Comparison of ENCODE assay signal across 13 cellular contexts in genomic region chr5:151022511-151023018, GRCh38. TPM values are rescaled to one million over a fixed set of nuclear protein-coding genes. Genes with fewer than 3 reads are reported as not detected.
A peak's percentile ranks its signal among the peaks of the same experiment; 100 is the strongest.
DNase-seq lines count a peak whose midpoint lies in the region; ATAC-seq and TF ChIP-seq lines count a peak whose summit lies in the region.
"Had no signal": no experiment of that assay in that cellular context is flagged by ENCODE, and none has a peak within 500 bp of the region (broad histone marks: within the 10 kb centered on the region; RNA-seq: fewer than 3 reads in every experiment).

No MANE protein-coding gene starts in this region.

- H4K20me1 ChIP-seq in BLaER1 treated with 17β-estradiol and CSF1 and Interleukin-3, amounts not matched to agents 10 nM and 100 nM, result peaks cover 0 to 65% (median 10%) of the 10 kb centered on the region in 11 experiments; a peak in 10 of 22 replicates
- no peaks in the 10 kb centered on the region for H4K20me1 ChIP-seq in hepatocyte (ENCODE audit: insufficient read depth, poor library complexity, severe bottlenecking)

- 50% methylated on average over 7 of the region's 7 CpGs for WGBS in right cardiac atrium
- 79% methylated on average over 7 of the region's 7 CpGs for WGBS in prostate gland
- 89% methylated on average over 7 of the region's 7 CpGs for WGBS in hepatocyte (ENCODE audit: low lambda C conversion rate, missing lambda C conversion rate)

- no peak for TF ChIP-seq POLR2A in prostate gland (IDR thresholded peaks at IDR 0.05)

- no peaks in the 10 kb centered on the region for H3K79me2 ChIP-seq in hepatocyte

- H3K4me3 ChIP-seq in BLaER1 treated with 17β-estradiol and CSF1 and Interleukin-3, amounts not matched to agents 10 nM and 100 nM, result no peak overlapping the region
- H3K4me3 ChIP-seq in ascending aorta (peak overlapping the region; percentile 76 to 87), right cardiac atrium (ENCODE audit: low read length) (peak overlapping the region; percentile 68), prostate gland (peak overlapping the region; percentile 6 to 69), hepatocyte (no peak overlapping the region)

- H3K4me2 ChIP-seq in BLaER1 treated with 17β-estradiol and CSF1 and Interleukin-3, amounts not matched to agents 10 nM and 100 nM, result peak overlapping the region in 7 of 11 experiments; percentile 96 to 99 (median 99); a peak in 9 of 22 replicates
- no peak overlapping the region for H3K4me2 ChIP-seq in hepatocyte

- H3K27me3 ChIP-seq in BLaER1 treated with 17β-estradiol and CSF1 and Interleukin-3, amounts not matched to agents 10 nM and 100 nM, result peaks cover 0 to 26% (median 15%) of the 10 kb centered on the region in 11 experiments; a peak in 15 of 22 replicates
- no peaks in the 10 kb centered on the region for H3K27me3 ChIP-seq in ascending aorta
- no peaks in the 10 kb centered on the region for H3K27me3 ChIP-seq in right cardiac atrium (ENCODE audit: control insufficient read depth, insufficient read depth)
- H3K27me3 ChIP-seq in prostate gland (replicated peaks; ENCODE audit: insufficient read depth), result no peaks in the 10 kb centered on the region
- no peaks in the 10 kb centered on the region for H3K27me3 ChIP-seq in hepatocyte

- no peaks in the 10 kb centered on the region for H3K9me2 ChIP-seq in hepatocyte (replicated peaks; ENCODE audit: insufficient read depth)

- H3K9me3 ChIP-seq in BLaER1 treated with 17β-estradiol and CSF1 and Interleukin-3, amounts not matched to agents 10 nM and 100 nM (replicated peaks in 1 of 11), result no peaks in the 10 kb centered on the region
- no peaks in the 10 kb centered on the region for H3K9me3 ChIP-seq in ascending aorta
- H3K9me3 ChIP-seq in right cardiac atrium (ENCODE audit: control insufficient read depth, low read length), result no peaks in the 10 kb centered on the region
- no peaks in the 10 kb centered on the region for H3K9me3 ChIP-seq in prostate gland
- no peaks in the 10 kb centered on the region for H3K9me3 ChIP-seq in hepatocyte (ENCODE audit: low read depth)

- H3K27ac ChIP-seq in BLaER1 treated with 17β-estradiol and CSF1 and Interleukin-3, amounts not matched to agents 10 nM and 100 nM, result no peak overlapping the region
- H3K27ac ChIP-seq in ascending aorta (peak overlapping the region; percentile 91 to 93), right cardiac atrium (ENCODE audit: low read length) (peak overlapping the region; percentile 93), prostate gland (peak overlapping the region; percentile 84 to 86), hepatocyte (no peak overlapping the region)

- TF ChIP-seq CTCF in ascending aorta (IDR thresholded peaks at IDR 0.05), result no peak
- TF ChIP-seq CTCF in prostate gland (IDR thresholded peaks at IDR 0.05), result no peak
- no peak for TF ChIP-seq CTCF in hepatocyte (IDR thresholded peaks at IDR 0.05; ENCODE audit: poor library complexity)

- intact Hi-C loops in ascending aorta (cut with DNase I), result loop anchor here (5.0 kb wide), 2 partner anchors 60 to 240 kb away; partner anchors contain the start of gene TNIP1
- intact Hi-C loops in right cardiac atrium (cut with DNase I), result no loop called here
- intact Hi-C loops in prostate gland (cut with DNase I), result loop anchor here (2.0 kb wide), 1 partner anchor 16 kb away; no protein-coding TSS in a partner anchor

- peaks cover 12 to 38% (median 25%) of the 10 kb centered on the region in 11 experiments; a peak in 21 of 22 replicates for H3K36me3 ChIP-seq in BLaER1 treated with 17β-estradiol and CSF1 and Interleukin-3, amounts not matched to agents 10 nM and 100 nM
- peaks cover 22 to 23% of the 10 kb centered on the region in 2 donors for H3K36me3 ChIP-seq in ascending aorta
- no peaks in the 10 kb centered on the region for H3K36me3 ChIP-seq in prostate gland
- no peaks in the 10 kb centered on the region for H3K36me3 ChIP-seq in hepatocyte (replicated peaks; ENCODE audit: insufficient read depth, low read depth)

- peak in 1 of 2 donors; percentile 88 for DNase-seq in ascending aorta (ENCODE audit: low spot score in 2 of 2)
- peak in 2 of 3 donors; percentile 48 to 65 for DNase-seq in right cardiac atrium
- no peak for DNase-seq in prostate gland (ENCODE audit: low spot score)
- DNase-seq in hepatocyte (ENCODE audit: low spot score), result no peak
- DNase-seq in NCI-H2196 (lab: John Stamatoyannopoulos, UW; ENCODE audit: unreplicated experiment), result no peak
- no peak for DNase-seq in NCI-H1694 treated with DMSO at 0.1 percent for 48 hours (lab: John Stamatoyannopoulos, UW)
- DNase-seq in NCI-H1092 treated with DMSO at 0.1 percent for 48 hours (lab: John Stamatoyannopoulos, UW), result no peak
- DNase-seq: activated CD8-positive, alpha-beta T cell treated with anti-CD3 and anti-CD28 coated beads for 36 hours; CD4-positive, CD25-positive, alpha-beta regulatory T cell; NCI-H2029 treated with DMSO at 0.1 percent for 48 hours; SIG-M5; stimulated activated CD4-positive, alpha-beta T cell treated with anti-CD3 and anti-CD28 coated beads, Interleukin-4, amount 100 ng/mL, for 4 hours had no signal

- peak; percentile 1 to 49 for ATAC-seq in right cardiac atrium
- ATAC-seq: activated CD8-positive, alpha-beta T cell treated with anti-CD3 and anti-CD28 coated beads for 36 hours had no signal

- peaks cover 25 to 93% (median 38%) of the 10 kb centered on the region in 10 experiments for H3K4me1 ChIP-seq in BLaER1 treated with 17β-estradiol and CSF1 and Interleukin-3, amounts not matched to agents 10 nM and 100 nM
- peaks cover 26 to 41% of the 10 kb centered on the region in 2 donors for H3K4me1 ChIP-seq in ascending aorta
- peaks cover 31% of the 10 kb centered on the region for H3K4me1 ChIP-seq in right cardiac atrium (ENCODE audit: control insufficient read depth, insufficient read depth, low read length)
- H3K4me1 ChIP-seq in prostate gland (replicated peaks), result peaks cover 16% of the 10 kb centered on the region
- no peaks in the 10 kb centered on the region for H3K4me1 ChIP-seq in hepatocyte (ENCODE audit: insufficient read depth)

- H3K9ac ChIP-seq in BLaER1 treated with 17β-estradiol and CSF1 and Interleukin-3, amounts not matched to agents 10 nM and 100 nM, result no peak overlapping the region

- H2AFZ ChIP-seq in hepatocyte, result no peak overlapping the region

RNA-seq across cellular contexts. Expression of gene GPX3, which starts 2.2 kb away (rescaled TPM):
- total RNA-seq in ascending aorta (2,056 TPM), right cardiac atrium (1,000 to 10,000 TPM; 1,359 to 2,012 (median 1,429) TPM), prostate gland (100 to 1,000 TPM; 195 to 270 TPM), hepatocyte (40.9 and 58.6 TPM in 2 replicates)
- polyA plus RNA-seq in right cardiac atrium (1,982 TPM), hepatocyte (66.2 and 69.9 TPM in 2 replicates)
- total RNA-seq: activated CD8-positive, alpha-beta T cell treated with anti-CD3 and anti-CD28 coated beads for 36 hours had no signal

RNA-seq across cellular contexts. Expression of gene TNIP1, which starts 58.3 kb away (rescaled TPM):
- 54.6 TPM for total RNA-seq in ascending aorta
- 10 to 100 TPM; 77.0 to 98.2 (median 86.1) TPM for total RNA-seq in right cardiac atrium
- 71.5 TPM for polyA plus RNA-seq in right cardiac atrium
- 10 to 100 TPM; 61.9 to 81.6 TPM for total RNA-seq in prostate gland
- 54.3 and 64.6 TPM in 2 replicates for total RNA-seq in hepatocyte
- polyA plus RNA-seq in hepatocyte, result 48.0 and 57.0 TPM in 2 replicates

Comparison
In these comparisons a context has a peak if more than half of its experiments do, and no peak if none do; other contexts are left out.
1. H3K27ac ChIP-seq: peak in ascending aorta (2 of 2), right cardiac atrium (single experiment) and prostate gland (2 of 2); none in BLaER1 treated with 17β-estradiol and CSF1 and Interleukin-3, amounts not matched to agents 10 nM and 100 nM (0 of 11) and hepatocyte (single experiment).
2. H3K4me3 ChIP-seq: peak in ascending aorta (2 of 2), right cardiac atrium (single experiment) and prostate gland (2 of 2); none in BLaER1 treated with 17β-estradiol and CSF1 and Interleukin-3, amounts not matched to agents 10 nM and 100 nM (0 of 10) and hepatocyte (single experiment).
3. DNase-seq: peak in right cardiac atrium (2 of 3); none in prostate gland (single experiment), hepatocyte (single experiment), NCI-H2196 (single experiment), NCI-H1694 treated with DMSO at 0.1 percent for 48 hours (single experiment) and NCI-H1092 treated with DMSO at 0.1 percent for 48 hours (single experiment).
4. intact Hi-C loops: an anchor here in ascending aorta (5.0 kb wide) and prostate gland (2.0 kb wide); none called in right cardiac atrium.